Comparison of ENCODE assay signal across 8 cellular contexts in the genomic region with DNA sequence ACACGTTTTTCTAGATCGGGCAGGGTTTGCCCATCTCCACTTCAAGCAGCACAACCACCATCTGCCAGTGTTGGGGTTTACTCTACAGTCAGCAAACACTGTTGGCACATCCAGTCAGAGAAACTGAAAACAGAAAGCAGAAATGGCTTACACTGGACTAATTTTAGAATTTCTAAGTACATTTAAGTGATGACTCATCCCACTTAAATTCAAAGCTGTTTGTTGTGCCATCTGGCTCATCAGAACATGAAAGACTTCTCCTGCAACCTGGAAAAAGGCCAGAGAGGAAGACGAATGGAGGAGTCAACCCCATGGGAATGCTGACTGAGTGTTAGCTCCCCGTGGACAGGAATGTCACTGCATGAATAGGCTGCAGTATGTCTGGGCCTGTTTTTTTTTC. TPM values are rescaled to one million over a fixed set of nuclear protein-coding genes. Genes with fewer than 3 reads are reported as not detected.
DNase-seq lines count a peak whose midpoint lies in the region; ATAC-seq and TF ChIP-seq lines count a peak whose summit lies in the region.

No MANE protein-coding gene starts in this region.

- 8 to 15% (median 13%) methylated on average over 4 of the region's 4 CpGs for WGBS in adrenal gland, 4 donors
- 7 to 21% methylated on average over 4 of the region's 4 CpGs for WGBS in thyroid gland, 2 donors

- peak; percentile 77 for ATAC-seq in GM19438 (IDR thresholded peaks at IDR 0.05; ENCODE audit: low read depth, unreplicated experiment)
- ATAC-seq in HG03196 (IDR thresholded peaks at IDR 0.05; ENCODE audit: unreplicated experiment), result peak; percentile 85

- TF ChIP-seq CTCF in DOHH2 (IDR thresholded peaks at IDR 0.05; ENCODE audit: low read depth, low read length, poor library complexity, severe bottlenecking) (no peak), adrenal gland (IDR thresholded peaks at IDR 0.05) (peak in 4 of 6 experiments; percentile 26 to 44 (median 32)), thyroid gland (IDR thresholded peaks at IDR 0.05) (peak in 2 of 6 experiments; percentile 7 to 19)

- H3K27ac ChIP-seq in DOHH2 (ENCODE audit: low read depth, low read length) (no peak overlapping the region), adrenal gland (peak overlapping the region in 3 of 5 donors; percentile 36 to 63 (median 52)), thyroid gland (peak overlapping the region in 1 of 3 donors; percentile 56)
- no peak overlapping the region for H3K27ac ChIP-seq in effector memory CD4-positive, alpha-beta T cell (ENCODE audit: insufficient read depth, low read length, poor library complexity, severe bottlenecking)

- H3K79me2 ChIP-seq in DOHH2 (ENCODE audit: control insufficient read depth, low read length), result no peaks in the 10 kb centered on the region

- H3K27me3 ChIP-seq in DOHH2 (ENCODE audit: control insufficient read depth, low read length) (no peaks in the 10 kb centered on the region), adrenal gland (no peaks in the 10 kb centered on the region), thyroid gland (no peaks in the 10 kb centered on the region)
- no peaks in the 10 kb centered on the region for H3K27me3 ChIP-seq in effector memory CD4-positive, alpha-beta T cell (replicated peaks; ENCODE audit: control insufficient read depth, insufficient read depth, low read length, poor library complexity, severe bottlenecking)

- H4K20me1 ChIP-seq in DOHH2 (ENCODE audit: control insufficient read depth, insufficient read depth, low read depth, low read length), result no peaks in the 10 kb centered on the region

- no peak for TF ChIP-seq POLR2A in adrenal gland (IDR thresholded peaks at IDR 0.05)
- TF ChIP-seq POLR2A in thyroid gland (IDR thresholded peaks at IDR 0.05), result no peak

- H3K36me3 ChIP-seq in DOHH2 (ENCODE audit: control insufficient read depth, low read length) (no peaks in the 10 kb centered on the region), adrenal gland (replicated peaks in 1 of 2) (no peaks in the 10 kb centered on the region), thyroid gland (no peaks in the 10 kb centered on the region)
- H3K36me3 ChIP-seq in effector memory CD4-positive, alpha-beta T cell (ENCODE audit: control insufficient read depth, insufficient read depth, low read length), result no peaks in the 10 kb centered on the region

- intact Hi-C loops in adrenal gland (cut with DNase I), result loop anchor here in 1 of 2 donors (10.0 kb wide), 1 partner anchor 420 kb away; no protein-coding TSS in a partner anchor
- intact Hi-C loops in thyroid gland (cut with DNase I), result no loop called here

- DNase-seq in NCI-H345 (lab: John Stamatoyannopoulos, UW) (peak; percentile 99), adrenal gland (peak; percentile 71 to 87 (median 79)), hepatic stellate cell (ENCODE audit: low spot score) (peak; percentile 60), thyroid gland (peak; percentile 52 to 59)
- DNase-seq in effector memory CD4-positive, alpha-beta T cell, result no peak

- peak overlapping the region; percentile 28 for H3K4me2 ChIP-seq in DOHH2 (ENCODE audit: low read length)

- H3F3A ChIP-seq in DOHH2 (ENCODE audit: control insufficient read depth, insufficient read depth), result no peaks in the 10 kb centered on the region

- H3K4me3 ChIP-seq in DOHH2 (ENCODE audit: low read length) (no peak overlapping the region), adrenal gland (peak overlapping the region in 1 of 4 donors; percentile 16), thyroid gland (replicated peaks in 1 of 3) (no peak overlapping the region)
- H3K4me3 ChIP-seq in effector memory CD4-positive, alpha-beta T cell (ENCODE audit: insufficient read depth, low read depth, low read length, poor library complexity, severe bottlenecking), result no peak overlapping the region

- H3K4me1 ChIP-seq in DOHH2 (ENCODE audit: control insufficient read depth, low read length), result peaks cover 16% of the 10 kb centered on the region
- H3K4me1 ChIP-seq in adrenal gland (replicated peaks in 1 of 2), result peaks cover 8 to 15% of the 10 kb centered on the region in 2 donors
- H3K4me1 ChIP-seq in thyroid gland, result peaks cover 0 to 11% of the 10 kb centered on the region in 2 donors
- H3K4me1 ChIP-seq in effector memory CD4-positive, alpha-beta T cell (ENCODE audit: control insufficient read depth, insufficient read depth, low read length, poor library complexity, severe bottlenecking), result no peaks in the 10 kb centered on the region

- H3K9me2 ChIP-seq in DOHH2 (replicated peaks; ENCODE audit: control insufficient read depth, low read length), result no peaks in the 10 kb centered on the region

- H3K9me3 ChIP-seq in DOHH2 (ENCODE audit: control insufficient read depth, insufficient read depth, low read length), result no peaks in the 10 kb centered on the region
- H3K9me3 ChIP-seq in adrenal gland (replicated peaks in 1 of 3), result no peaks in the 10 kb centered on the region
- no peaks in the 10 kb centered on the region for H3K9me3 ChIP-seq in thyroid gland
- H3K9me3 ChIP-seq in effector memory CD4-positive, alpha-beta T cell (ENCODE audit: control insufficient read depth, low read length), result no peaks in the 10 kb centered on the region

RNA-seq across cellular contexts. Expression of a gene that starts 21.8 kb away (rescaled TPM):
- total RNA-seq in adrenal gland, result under 1 TPM in 1 of 8 donors, not detected in 7; 0.43 TPM
- under 1 TPM in 2 of 3 donors, not detected in 1; 0.54 to 0.80 TPM for polyA plus RNA-seq in adrenal gland
- total RNA-seq in thyroid gland, result under 1 TPM in 1 of 4 donors, not detected in 3; 0.56 TPM

RNA-seq across cellular contexts. Expression of a gene that starts 30.3 kb away (rescaled TPM):
- total RNA-seq in adrenal gland, result under 1 TPM in 1 of 8 donors, not detected in 7; 0.28 TPM
- 1 to 10 TPM in 1 of 3 donors, under 1 TPM in 1, not detected in 1; 0.40 to 1.3 TPM for polyA plus RNA-seq in adrenal gland
- total RNA-seq in thyroid gland, result under 1 TPM in 1 of 4 donors, not detected in 3; 0.54 TPM

Comparison
In these comparisons a context has a peak if more than half of its experiments do, and no peak if none do; other contexts are left out.
1. H3K27ac ChIP-seq: peak in adrenal gland (3 of 5); none in DOHH2 (single experiment) and effector memory CD4-positive, alpha-beta T cell (single experiment).
2. DNase-seq: peak in NCI-H345 (single experiment), adrenal gland (7 of 7), hepatic stellate cell (single experiment) and thyroid gland (2 of 2); none in effector memory CD4-positive, alpha-beta T cell (0 of 3).